ENCODE assay signal across 15 cellular contexts in the genomic region with DNA sequence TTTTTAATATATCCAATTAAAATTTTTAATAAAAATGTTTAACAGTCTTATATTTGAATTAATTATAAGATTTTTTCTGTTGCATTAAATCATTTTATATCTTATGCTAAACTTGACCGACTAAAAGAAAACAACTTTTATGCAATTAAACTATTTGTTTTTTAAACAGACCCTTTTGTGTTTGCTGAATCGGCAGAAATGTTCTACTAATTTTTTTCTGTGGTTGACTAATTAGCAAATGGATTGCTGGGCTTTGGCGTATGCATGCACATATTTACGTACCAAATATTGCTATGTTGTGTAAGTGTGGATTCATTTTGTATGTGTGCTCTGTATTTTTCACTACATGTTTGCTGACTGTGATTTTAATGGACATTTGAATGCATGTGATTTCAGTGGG.
A peak's percentile ranks its signal among the peaks of the same experiment; 100 is the strongest.
DNase-seq lines count a peak whose midpoint lies in the region; ATAC-seq, FAIRE-seq and TF ChIP-seq lines count a peak whose summit lies in the region.
"Had no signal": no experiment of that assay in that cellular context is flagged by ENCODE, and none has a peak within 500 bp of the region (broad histone marks: within the 10 kb centered on the region; RNA-seq: fewer than 3 reads in every experiment).

No MANE protein-coding gene starts in this region.

- H3K27ac ChIP-seq in A549, result peak overlapping the region in 1 of 2 experiments; percentile 56; a peak in 3 of 6 replicates
- H3K27ac ChIP-seq in H1 (ENCODE audit: low read depth, low read length), result no peak overlapping the region
- H3K27ac ChIP-seq in small intestine (ENCODE audit: low read depth in 1 of 2, low read length in 1 of 2), result no peak overlapping the region
- H3K27ac ChIP-seq: BLaER1 had no signal

- POLR2A ChIA-PET in A549 (lab: Yijun Ruan, JAX) (no interaction called here), H1 (lab: Charles Lee; ENCODE audit: partially characterized antibody) (no interaction called here)

- H3K18ac ChIP-seq in H1 (ENCODE audit: extremely low read depth, low read length), result no peak overlapping the region

- 80% methylated on average over 4 of the region's 4 CpGs for WGBS in A549 (ENCODE audit: missing lambda C conversion rate)
- WGBS in H1 (ENCODE audit: extremely low coverage in 1 of 2, insufficient coverage in 1 of 2, insufficient read length in 1 of 2, insufficient replicate concordance in 2 of 2, low coverage in 1 of 2, low lambda C conversion rate in 2 of 2, missing lambda C conversion rate in 1 of 2), 2 experiments, result 88% methylated on average over 4 of the region's 4 CpGs; no CpG with 5 or more reads in 1 of the 2 experiments
- 85 to 95% (median 93%) methylated on average over 4 of the region's 4 CpGs for WGBS in small intestine, 3 donors

- H3K4ac ChIP-seq in H1 (replicated peaks; ENCODE audit: insufficient read length, low read depth, low read length), result no peak overlapping the region

- H2AK5ac ChIP-seq in H1 (ENCODE audit: low read depth, low read length), result no peak overlapping the region

- H2BK12ac ChIP-seq in H1 (ENCODE audit: low read depth, low read length), result no peak overlapping the region

- H4K91ac ChIP-seq in H1 (replicated peaks; ENCODE audit: insufficient read length, low read length), result no peak overlapping the region

- no peaks in the 10 kb centered on the region for H3K36me3 ChIP-seq in H1 (ENCODE audit: control insufficient read depth in 2 of 4, insufficient read depth in 4 of 4, low read length in 3 of 4)
- no peaks in the 10 kb centered on the region for H3K36me3 ChIP-seq in small intestine (ENCODE audit: control insufficient read depth in 2 of 2, insufficient read depth in 2 of 2, low read length in 2 of 2)

- H3K4me1 ChIP-seq in A549, result peaks cover 49% of the 10 kb centered on the region
- peaks cover 0 to 21% (median 13%) of the 10 kb centered on the region in 4 experiments; a peak in 4 of 7 replicates for H3K4me1 ChIP-seq in H1 (replicated peaks in 1 of 4; ENCODE audit: control insufficient read depth in 3 of 4, insufficient read depth in 4 of 4, low read length in 3 of 4)
- peaks cover 3 to 5% of the 10 kb centered on the region in 2 donors for H3K4me1 ChIP-seq in small intestine (ENCODE audit: control insufficient read depth in 2 of 2, insufficient read depth in 1 of 2, low read depth in 1 of 2, low read length in 1 of 2)
- H3K4me1 ChIP-seq: BLaER1 had no signal

- no peak for DNase-seq in A549 (ENCODE audit: low read depth in 1 of 2, low spot score in 1 of 2)
- no peak for DNase-seq in RCC 7860 (ENCODE audit: low spot score)
- no peak for DNase-seq in H1 (ENCODE audit: low read depth in 1 of 2, low spot score in 2 of 2)
- no peak for DNase-seq in small intestine
- DNase-seq in 8988T, result no peak
- DNase-seq in activated naive CD4-positive, alpha-beta T cell (lab: John Stamatoyannopoulos, UW), result no peak
- DNase-seq: AML-193; CD4-positive, CD25-positive, alpha-beta regulatory T cell; DMS 273 treated with DMSO at 0.1 percent for 48 hours; H9; KBM-7 had no signal

- peaks cover 10% of the 10 kb centered on the region; the same call in 1 of the 2 replicates for H3K79me1 ChIP-seq in H1 (ENCODE audit: low read depth, low read length)

- H4K8ac ChIP-seq in H1 (ENCODE audit: extremely low read depth, insufficient read depth, low read length), result no peak overlapping the region

- H3K4me3 ChIP-seq in A549 (no peak overlapping the region), H1 (ENCODE audit: extremely low read depth in 1 of 4, insufficient read depth in 2 of 4, low read depth in 3 of 4, low read length in 4 of 4) (no peak overlapping the region), small intestine (ENCODE audit: low read depth in 1 of 2, low read length in 2 of 2) (no peak overlapping the region)
- H3K4me3 ChIP-seq: BLaER1, GM23338 had no signal

- H3K4me2 ChIP-seq in A549 (no peak overlapping the region), H1 (ENCODE audit: insufficient read depth in 1 of 2, low read depth in 2 of 2, low read length in 2 of 2) (no peak overlapping the region)
- H3K4me2 ChIP-seq: BLaER1, GM23338 had no signal

- no peak for FAIRE-seq in A549 (lab: Jason Lieb, UNC)
- peak; percentile 56 for FAIRE-seq in RCC 7860 (lab: Jason Lieb, UNC)
- FAIRE-seq in H1 (lab: Jason Lieb, UNC), result no peak
- peak; percentile 15 for FAIRE-seq in small intestine (lab: Jason Lieb, UNC)
- FAIRE-seq: HTR-8/SVneo had no signal

- no peak overlapping the region for H2BK15ac ChIP-seq in H1 (ENCODE audit: low read length)

- no peak for TF ChIP-seq EP300 in A549 (IDR thresholded peaks at IDR 0.05)
- no peak for TF ChIP-seq EP300 in H1 (IDR thresholded peaks at IDR 0.05; ENCODE audit: borderline replicate concordance in 1 of 2, low read depth in 2 of 2, low read length in 2 of 2)

- no peaks in the 10 kb centered on the region for H3K23me2 ChIP-seq in H1 (ENCODE audit: low read depth, low read length)

- H3K27me3 ChIP-seq in H1 (replicated peaks in 1 of 4; ENCODE audit: control insufficient read depth in 3 of 4, extremely low read depth in 1 of 4, insufficient read depth in 3 of 4, low read length in 3 of 4) (no peaks in the 10 kb centered on the region), small intestine (ENCODE audit: control insufficient read depth in 2 of 2, insufficient read depth in 2 of 2, low read length in 2 of 2) (no peaks in the 10 kb centered on the region)
- H3K27me3 ChIP-seq: BLaER1 had no signal

- no peak overlapping the region for H2BK20ac ChIP-seq in H1 (ENCODE audit: low read length)

- peaks cover 3 to 90% of the 10 kb centered on the region in 2 experiments; a peak in 3 of 4 replicates for H3K79me2 ChIP-seq in H1 (ENCODE audit: control insufficient read depth in 1 of 2, insufficient read depth in 2 of 2, low read length in 2 of 2)

- TF ChIP-seq RAD21 in A549 (conservative IDR thresholded peaks at IDR 0.05 in 1 of 2, IDR thresholded peaks at IDR 0.05 in 1 of 2), result no peak
- no peak for TF ChIP-seq RAD21 in H1 (IDR thresholded peaks at IDR 0.05 in 1 of 2, conservative IDR thresholded peaks at IDR 0.05 in 1 of 2; ENCODE audit: low read depth in 2 of 2, low read length in 2 of 2)

- CTCF ChIA-PET in A549 (lab: Yijun Ruan, JAX) (no interaction called here), H1 (lab: Charles Lee; ENCODE audit: partially characterized antibody) (no interaction called here)

- H4K20me1 ChIP-seq in H1 (replicated peaks in 1 of 2; ENCODE audit: control insufficient read depth in 1 of 2, insufficient read depth in 2 of 2, low read length in 2 of 2), result peaks cover 11 to 19% of the 10 kb centered on the region in 2 experiments

- no peak overlapping the region for H2BK5ac ChIP-seq in H1 (ENCODE audit: low read depth, low read length)

- H3K9ac ChIP-seq in H1 (replicated peaks in 1 of 4; ENCODE audit: extremely low read depth in 1 of 4, low read depth in 3 of 4, low read length in 3 of 4), result no peak overlapping the region
- H3K9ac ChIP-seq: BLaER1 had no signal

- no peak overlapping the region for H3K14ac ChIP-seq in H1 (ENCODE audit: insufficient read length)

- H2BK120ac ChIP-seq in H1 (replicated peaks; ENCODE audit: low read depth, low read length), result no peak overlapping the region

- no peak overlapping the region for H3K56ac ChIP-seq in H1 (replicated peaks; ENCODE audit: insufficient read length, low read depth, low read length)

- no peak for TF ChIP-seq POLR2A in A549 (IDR thresholded peaks at IDR 0.05; ENCODE audit: low read length)
- TF ChIP-seq POLR2A in H1 (IDR thresholded peaks at IDR 0.05; ENCODE audit: control extremely low read depth in 1 of 2, low read depth in 2 of 2, low read length in 2 of 2), result no peak

- no peak overlapping the region for H3K23ac ChIP-seq in H1 (ENCODE audit: insufficient read length)

- no peak overlapping the region for H4K5ac ChIP-seq in H1 (ENCODE audit: insufficient read length, low read depth, low read length)

- H2AFZ ChIP-seq in H1 (ENCODE audit: low read length), result no peak overlapping the region
- H2AFZ ChIP-seq: GM23338 had no signal

- ATAC-seq in A549 (no peak), HG02763 (IDR thresholded peaks at IDR 0.05; ENCODE audit: unreplicated experiment) (no peak)
- ATAC-seq: GM23338 had no signal

- TF ChIP-seq CTCF in A549 (IDR thresholded peaks at IDR 0.05), result no peak
- TF ChIP-seq CTCF in H1 (IDR thresholded peaks at IDR 0.05; ENCODE audit: control extremely low read depth in 1 of 3, insufficient read depth in 1 of 3, low read depth in 1 of 3, low read length in 3 of 3), result no peak

- H3K9me3 ChIP-seq in A549 (no peaks in the 10 kb centered on the region), H1 (ENCODE audit: insufficient read depth in 2 of 2, low read depth in 1 of 2, low read length in 1 of 2) (no peaks in the 10 kb centered on the region), small intestine (ENCODE audit: control insufficient read depth, low read depth) (no peaks in the 10 kb centered on the region)
- H3K9me3 ChIP-seq: BLaER1 had no signal

TF ChIP-seq in A549, 52 proteins besides CTCF, POLR2A, EP300 and RAD21:
- no peak for TF ChIP-seq TP53 (CRISPR knock-in tag; IDR thresholded peaks at IDR 0.05)
- no peak for TF ChIP-seq HES2 (IDR thresholded peaks at IDR 0.05)
- TF ChIP-seq MAFK (IDR thresholded peaks at IDR 0.05; ENCODE audit: partially characterized antibody), result peak; percentile 92
- TF ChIP-seq HOXB13 (CRISPR knock-in tag; IDR thresholded peaks at IDR 0.05; ENCODE audit: low read depth), result no peak
- no peak for TF ChIP-seq RNF2 (IDR thresholded peaks at IDR 0.05; ENCODE audit: borderline replicate concordance, low read depth)
- TF ChIP-seq RCOR1 (IDR thresholded peaks at IDR 0.05; ENCODE audit: low read depth, low read length), result no peak
- TF ChIP-seq ZFP36 (IDR thresholded peaks at IDR 0.05; ENCODE audit: borderline replicate concordance, partially characterized antibody), result no peak
- TF ChIP-seq RARB (CRISPR knock-in tag; IDR thresholded peaks at IDR 0.05), result no peak

TF ChIP-seq in H1, 55 proteins besides CTCF, POLR2A, EP300 and RAD21:
- TF ChIP-seq NRF1 (IDR thresholded peaks at IDR 0.05; ENCODE audit: low read depth, low read length) (no peak), TAF1 (IDR thresholded peaks at IDR 0.05; ENCODE audit: low read depth, low read length) (no peak), KDM4A (IDR thresholded peaks at IDR 0.05; ENCODE audit: low read depth, low read length, severe bottlenecking) (no peak), MAFK (IDR thresholded peaks at IDR 0.05; ENCODE audit: low read depth, low read length) (peak; percentile 66), SUZ12 (IDR thresholded peaks at IDR 0.05; ENCODE audit: low read length) (no peak), CEBPB (IDR thresholded peaks at IDR 0.05; ENCODE audit: low read depth, low read length) (no peak), JUN (IDR thresholded peaks at IDR 0.05; ENCODE audit: low read depth, low read length) (no peak), TBP (IDR thresholded peaks at IDR 0.05; ENCODE audit: low read depth, low read length) (no peak), CREB1 (IDR thresholded peaks at IDR 0.05) (no peak)

Comparison
In these comparisons a context has a peak if more than half of its experiments do, and no peak if none do; other contexts are left out.
1. Of the 18 proteins assayed by ChIP-seq in both H1 and A549: peak only in H1: none; only in A549: none; in both: MAFK; in neither: 17.